In genomic region chr9:116888066-116888465, GRCh38 we compare ENCODE assay signal across 25 cellular contexts.
"Had no signal": no experiment of that assay in that cellular context is flagged by ENCODE, and none has a peak within 500 bp of the region (broad histone marks: within the 10 kb centered on the region; RNA-seq: fewer than 3 reads in every experiment).

No MANE protein-coding gene starts in this region.

- H3K36me3 ChIP-seq: colonic mucosa, esophagus muscularis mucosa, esophagus squamous epithelium, gastrocnemius medialis, gastroesophageal sphincter, heart left ventricle, heart right ventricle had no signal

- H3K4me1 ChIP-seq: colonic mucosa, esophagus muscularis mucosa, esophagus squamous epithelium, foreskin keratinocyte, gastrocnemius medialis, gastroesophageal sphincter, heart left ventricle, heart right ventricle had no signal

- H3K4me3 ChIP-seq: colonic mucosa, coronary artery, dorsolateral prefrontal cortex, esophagus muscularis mucosa, esophagus squamous epithelium, gastrocnemius medialis, gastroesophageal sphincter, heart left ventricle, heart right ventricle had no signal

- H3K27ac Mint-ChIP-seq: dendritic cell treated with granulocyte-macrophage colony-stimulating factor and Interleukin-4, amounts not matched to agents 40 ng/mL and 50 ng/mL, for 4 days; effector memory CD8-positive, alpha-beta T cell; endodermal cell had no signal

- ATAC-seq: effector memory CD8-positive, alpha-beta T cell; esophagus mucosa; foreskin keratinocyte; gastrocnemius medialis; gastroesophageal sphincter; heart left ventricle; heart right ventricle had no signal

- H3K9me3 Mint-ChIP-seq: dendritic cell treated with granulocyte-macrophage colony-stimulating factor and Interleukin-4, amounts not matched to agents 40 ng/mL and 50 ng/mL, for 4 days; endodermal cell had no signal

- DNase-seq: colonic mucosa; cortex of kidney; dermis blood vessel endothelial cell; dorsolateral prefrontal cortex; effector CD4-positive, alpha-beta T cell; effector CD8-positive, alpha-beta T cell; effector memory CD4-positive, alpha-beta T cell; effector memory CD8-positive, alpha-beta T cell; endodermal cell; erythroblast; esophagus squamous epithelium; foreskin fibroblast; foreskin keratinocyte; foreskin melanocyte; gastrocnemius medialis; glutamatergic neuron; head of caudate nucleus; heart left ventricle; heart right ventricle had no signal

- H3K27me3 ChIP-seq: colonic mucosa, dorsolateral prefrontal cortex, esophagus muscularis mucosa, esophagus squamous epithelium, foreskin keratinocyte, gastrocnemius medialis, gastroesophageal sphincter, heart left ventricle had no signal

- H3K27me3 Mint-ChIP-seq: dendritic cell treated with granulocyte-macrophage colony-stimulating factor and Interleukin-4, amounts not matched to agents 40 ng/mL and 50 ng/mL, for 4 days; effector memory CD8-positive, alpha-beta T cell had no signal

- H3K4me3 Mint-ChIP-seq: dendritic cell treated with granulocyte-macrophage colony-stimulating factor and Interleukin-4, amounts not matched to agents 40 ng/mL and 50 ng/mL, for 4 days; effector memory CD8-positive, alpha-beta T cell; endodermal cell had no signal

- H3K27ac ChIP-seq: colonic mucosa, coronary artery, dorsolateral prefrontal cortex, epithelial cell of prostate, esophagus muscularis mucosa, esophagus squamous epithelium, foreskin keratinocyte, gastrocnemius medialis, gastroesophageal sphincter, heart left ventricle, heart right ventricle had no signal

- H3K9me3 ChIP-seq: colonic mucosa, esophagus muscularis mucosa, esophagus squamous epithelium, gastrocnemius medialis, gastroesophageal sphincter, heart left ventricle, heart right ventricle had no signal
